8 cellular contexts compared by ENCODE assay signal in genomic region chr2:203814661-203815540, GRCh38. TPM values are rescaled to one million over a fixed set of nuclear protein-coding genes. Genes with fewer than 3 reads are reported as not detected.
DNase-seq lines count a peak whose midpoint lies in the region; ATAC-seq, FAIRE-seq and TF ChIP-seq lines count a peak whose summit lies in the region.

No MANE protein-coding gene starts in this region.

- TF ChIP-seq CTCF in A549 (IDR thresholded peaks at IDR 0.05) (peak; percentile 87), brain microvascular endothelial cell (IDR thresholded peaks at IDR 0.05; ENCODE audit: low read depth, low read length, missing control alignments) (peak; percentile 68)

- TF ChIP-seq RAD21 in A549 (conservative IDR thresholded peaks at IDR 0.05 in 1 of 2, IDR thresholded peaks at IDR 0.05 in 1 of 2) = peak; percentile 89 to 94

- no peak for TF ChIP-seq EP300 in A549 (IDR thresholded peaks at IDR 0.05)

- POLR2A ChIA-PET in A549 (lab: Yijun Ruan, JAX) = interaction anchor here (1.1 kb wide), 1 partner anchor 576 kb away, joined by 4 read pairs; no protein-coding TSS in a partner anchor

- no peaks in the 10 kb centered on the region for H3K9me3 ChIP-seq in A549

- WGBS in A549 (ENCODE audit: missing lambda C conversion rate) = 39% methylated on average over 10 of the region's 10 CpGs

- in situ Hi-C loops in brain microvascular endothelial cell (cut with HindIII; ENCODE audit: low pct_ligation_motif_present, low sequenced_read_pairs) = loop anchor here (25.0 kb wide), 1 partner anchor 328 kb away; no protein-coding TSS in a partner anchor

- no peak overlapping the region for H3K4me3 ChIP-seq in A549
- H3K4me3 ChIP-seq in brain microvascular endothelial cell (ENCODE audit: low read depth, low read length) = no peak overlapping the region

- DNase-seq in A549 (ENCODE audit: low read depth in 1 of 2, low spot score in 1 of 2) = peak; percentile 73 to 76
- peak; percentile 49 for DNase-seq in NCI-H2029 (lab: John Stamatoyannopoulos, UW)
- peak in 4 of 5 donors; percentile 18 to 85 (median 35) for DNase-seq in T-helper 1 cell
- peak; percentile 77 for DNase-seq in brain microvascular endothelial cell
- DNase-seq in iPS-NIHi7 (ENCODE audit: extremely low spot score) = peak; percentile 84
- DNase-seq in stimulated activated CD4-positive, alpha-beta T cell treated with anti-CD3 and anti-CD28 coated beads, Interleukin-12 subunit alpha, Interleukin-12 subunit beta, amount 100 ng/mL, for 48 hours (ENCODE audit: low read depth in 2 of 3, low spot score in 1 of 3) = peak; percentile 35 to 58 (median 43)

- no peaks in the 10 kb centered on the region for H3K36me3 ChIP-seq in brain microvascular endothelial cell (replicated peaks)

- no peak for TF ChIP-seq POLR2A in A549 (IDR thresholded peaks at IDR 0.05; ENCODE audit: low read length)

- peak overlapping the region; percentile 74 for H3K4me2 ChIP-seq in A549

- FAIRE-seq in A549 (lab: Jason Lieb, UNC) = peak; percentile 32

- H3K27me3 ChIP-seq in brain microvascular endothelial cell (replicated peaks) = no peaks in the 10 kb centered on the region

- CTCF ChIA-PET in A549 (lab: Yijun Ruan, JAX) = interaction anchor here (0.5 to 3.5 kb wide), 54 partner anchors 9 to 1241 kb away, joined by 3 to 18 read pairs (median 4); partner anchors contain the start of genes CD28, CTLA4 and ICA1L

- ATAC-seq in A549 (peak; percentile 91 to 95), GM18498 (IDR thresholded peaks at IDR 0.05; ENCODE audit: unreplicated experiment) (peak; percentile 77), HG02938 (IDR thresholded peaks at IDR 0.05; ENCODE audit: unreplicated experiment) (peak; percentile 79)

- H3K27ac ChIP-seq in A549 (peak overlapping the region; percentile 7 to 41; a peak in 2 of 6 replicates), brain microvascular endothelial cell (no peak overlapping the region)

- H3K4me1 ChIP-seq in A549 = peaks cover 30% of the 10 kb centered on the region

TF ChIP-seq in A549, 52 proteins besides CTCF, POLR2A, EP300 and RAD21:
- TF ChIP-seq MAFK (IDR thresholded peaks at IDR 0.05; ENCODE audit: partially characterized antibody) = no peak
- TF ChIP-seq CHD4 (IDR thresholded peaks at IDR 0.05; ENCODE audit: borderline replicate concordance) = no peak
- no peak for TF ChIP-seq MAZ (IDR thresholded peaks at IDR 0.05; ENCODE audit: borderline replicate concordance, low read depth, low read length)
- TF ChIP-seq ELK1 (IDR thresholded peaks at IDR 0.05; ENCODE audit: low read depth, low read length) = no peak
- peak; percentile 78 for TF ChIP-seq SMC3 (IDR thresholded peaks at IDR 0.05)
- no peak for TF ChIP-seq RNF2 (IDR thresholded peaks at IDR 0.05; ENCODE audit: borderline replicate concordance, low read depth)
- TF ChIP-seq MAX (IDR thresholded peaks at IDR 0.05) = no peak
- no peak for TF ChIP-seq GATA3 (IDR thresholded peaks at IDR 0.05; ENCODE audit: borderline replicate concordance)

RNA-seq across cellular contexts. Expression of gene CTLA4, which starts 52.7 kb away (rescaled TPM):
- polyA plus RNA-seq in A549 (2011; rRNA removed) = not detected in 2 replicates
- not detected in 2 replicates for polyA plus RNA-seq in A549 (2012; cell fraction: cytosol; rRNA removed)
- polyA plus RNA-seq in A549 (2012; cell fraction: nucleus; rRNA removed) = not detected in 2 replicates
- polyA plus RNA-seq in A549 (2017; fragmentation: RNase III; extraction: RNeasy Plus Mini Kit Qiagen cat#74134 plus additional on column Dnase treatment) = not detected in 3 replicates
- polyA minus RNA-seq in A549 (2011; rRNA and poly(A)+ RNA removed) = not detected in 2 replicates
